ENCODE assay signal across 21 cellular contexts in the genomic region with DNA sequence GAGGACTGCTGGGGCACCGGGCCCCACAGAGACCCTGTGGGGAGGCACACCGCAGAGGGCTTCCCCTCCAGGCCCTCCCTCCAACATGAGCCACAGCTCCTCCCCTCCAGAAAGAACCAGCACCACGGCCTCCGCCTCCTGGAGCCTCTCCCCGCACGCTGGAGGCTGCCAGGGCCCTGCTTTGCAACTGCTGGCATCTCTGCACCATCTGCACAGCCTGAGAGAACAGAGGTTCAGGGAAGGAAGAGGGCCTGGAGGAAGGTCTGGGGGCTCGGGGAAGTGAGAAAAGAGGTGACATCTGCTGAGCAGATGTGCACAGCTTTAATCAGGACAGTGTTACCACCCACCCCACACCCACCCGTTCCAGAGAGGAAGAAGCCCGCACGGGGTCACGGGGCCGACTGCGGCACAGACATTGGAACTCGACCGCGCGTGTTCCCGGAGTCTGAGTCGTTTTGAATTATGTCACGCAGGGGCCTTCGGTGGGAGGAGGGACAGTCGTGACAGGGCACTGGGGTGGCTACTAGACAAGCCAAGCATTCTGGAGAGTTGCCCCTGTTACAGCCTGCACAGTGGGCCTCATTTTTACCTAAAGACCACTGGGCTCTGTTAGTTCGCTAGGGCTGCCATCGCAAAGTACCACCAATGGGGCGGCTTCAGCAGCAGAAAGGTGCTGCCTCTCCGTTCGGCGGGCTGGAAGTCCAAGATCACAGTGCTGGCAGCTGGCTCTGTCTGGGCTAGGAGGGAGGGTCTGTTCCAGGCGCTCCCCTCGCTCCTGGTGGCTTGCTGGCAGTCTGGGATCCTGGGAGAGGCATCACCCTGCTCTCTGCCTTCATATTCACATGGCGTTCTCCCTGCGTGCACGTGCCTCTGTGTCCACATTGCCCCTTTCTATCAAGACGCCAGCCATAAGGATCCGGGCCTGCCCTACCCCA.
DNase-seq lines count a peak whose midpoint lies in the region; ATAC-seq and TF ChIP-seq lines count a peak whose summit lies in the region.
"Had no signal": no experiment of that assay in that cellular context is flagged by ENCODE, and none has a peak within 500 bp of the region (broad histone marks: within the 10 kb centered on the region; RNA-seq: fewer than 3 reads in every experiment).

No MANE protein-coding gene starts in this region.

- no peak for TF ChIP-seq CTCF in heart right ventricle (IDR thresholded peaks at IDR 0.05)
- TF ChIP-seq CTCF in stomach (IDR thresholded peaks at IDR 0.05) = no peak

- TF ChIP-seq POLR2A in stomach (IDR thresholded peaks at IDR 0.05) = no peak

- 89 to 90% methylated on average over 35 of the region's 35 CpGs for WGBS in heart right ventricle, 2 donors
- WGBS in thymus = 65% methylated on average over 35 of the region's 35 CpGs
- 84 to 86% (median 85%) methylated on average over 18 to 35 of the region's 35 CpGs for WGBS in stomach, 5 donors

- H3K4me3 ChIP-seq in heart right ventricle (no peak overlapping the region), thymus (ENCODE audit: low read length) (no peak overlapping the region), stomach (no peak overlapping the region)
- H3K4me3 ChIP-seq: esophagus muscularis mucosa, pancreas, skin epidermis had no signal

- H3K9me3 ChIP-seq in heart right ventricle (no peaks in the 10 kb centered on the region), thymus (ENCODE audit: control insufficient read depth) (no peaks in the 10 kb centered on the region), stomach (no peaks in the 10 kb centered on the region)
- H3K9me3 ChIP-seq: esophagus muscularis mucosa, pancreas had no signal

- intact Hi-C loops in left cardiac atrium (cut with DNase I) = no loop called here
- intact Hi-C loops in heart right ventricle (cut with DNase I) = no loop called here
- intact Hi-C loops in left ventricle myocardium superior (cut with micrococcal nuclease) = no loop called here
- intact Hi-C loops in stomach (cut with DNase I; ENCODE audit: low total_unique reads) = no loop called here

- H3K4me1 ChIP-seq in heart right ventricle (peaks cover 6 to 28% (median 21%) of the 10 kb centered on the region in 9 donors), thymus (ENCODE audit: control insufficient read depth, insufficient read depth, low read length) (peaks cover 62% of the 10 kb centered on the region), stomach (peaks cover 6 to 18% (median 13%) of the 10 kb centered on the region in 4 donors)

- no peak overlapping the region for H3K27ac ChIP-seq in heart right ventricle
- H3K27ac ChIP-seq in thymus (ENCODE audit: low read depth) = peak overlapping the region; percentile 59
- no peak overlapping the region for H3K27ac ChIP-seq in stomach
- H3K27ac ChIP-seq: esophagus muscularis mucosa, KMS-11, pancreas had no signal

- no peak for ATAC-seq in left cardiac atrium
- ATAC-seq in heart right ventricle = no peak
- no peak for ATAC-seq in left ventricle myocardium superior
- no peak for ATAC-seq in GM18870 (IDR thresholded peaks at IDR 0.05; ENCODE audit: unreplicated experiment)
- ATAC-seq: activated T-cell treated with anti-CD3 and anti-CD28 coated beads, Interleukin-2, amount 50 U/mL, for 4 hours; naive thymus-derived CD4-positive, alpha-beta T cell; pancreas had no signal

- H3K36me3 ChIP-seq in heart right ventricle (no peaks in the 10 kb centered on the region), thymus (ENCODE audit: control insufficient read depth, insufficient read depth) (peaks cover 4% of the 10 kb centered on the region), stomach (peaks cover 0 to 5% (median 0%) of the 10 kb centered on the region in 4 donors)
- H3K36me3 ChIP-seq: pancreas had no signal

- H3K27me3 ChIP-seq in heart right ventricle (no peaks in the 10 kb centered on the region), thymus (ENCODE audit: control insufficient read depth, insufficient read depth) (no peaks in the 10 kb centered on the region), stomach (no peaks in the 10 kb centered on the region)
- H3K27me3 ChIP-seq: esophagus muscularis mucosa, pancreas had no signal

- DNase-seq in left cardiac atrium = peak; percentile 14
- DNase-seq in heart right ventricle = no peak
- peak; percentile 34 for DNase-seq in NCI-H2171 (lab: John Stamatoyannopoulos, UW)
- peak; percentile 28 for DNase-seq in left ventricle myocardium superior
- DNase-seq in kidney glomerular epithelial cell (lab: John Stamatoyannopoulos, UW) = no peak
- DNase-seq in stomach = no peak
- DNase-seq: activated CD4-positive, CD25-positive, alpha-beta regulatory T cell; activated naive CD4-positive, alpha-beta T cell treated with anti-CD3 and anti-CD28 coated beads for 36 hours; activated T-cell treated with anti-CD3 and anti-CD28 coated beads, Interleukin-2, amount 50 U/mL, for 4 hours; cerebellar nuclear complex; effector memory CD4-positive, alpha-beta T cell; NCI-H1092; NCI-H69; stimulated activated CD4-positive, alpha-beta T cell treated with anti-CD3 and anti-CD28 coated beads, Interleukin-4, amount 100 ng/mL, for 24 hours had no signal

- TF ChIP-seq EP300 in stomach (IDR thresholded peaks at IDR 0.05) = no peak

Comparison
In these comparisons a context has a peak if more than half of its experiments do, and no peak if none do; other contexts are left out.
1. DNase-seq: peak in left cardiac atrium (single experiment), NCI-H2171 (single experiment) and left ventricle myocardium superior (single experiment); none in heart right ventricle (0 of 2), kidney glomerular epithelial cell (single experiment) and stomach (single experiment).